Comparison of ENCODE assay signal across 1 cellular context in genomic region chr15:98734472-98735284, GRCh38.
A peak's percentile ranks its signal among the peaks of the same experiment; 100 is the strongest.
TF ChIP-seq lines count a peak whose summit lies in the region.

No MANE protein-coding gene starts in this region.

TF ChIP-seq in H1, 55 proteins besides CTCF, POLR2A, EP300 and RAD21 (continued from another document):
- TF ChIP-seq CHD7 (IDR thresholded peaks at IDR 0.05; ENCODE audit: insufficient replicate concordance, low read length) (no peak), CEBPB (IDR thresholded peaks at IDR 0.05; ENCODE audit: low read depth, low read length) (peak; percentile 37; the same call in 1 of the 2 replicates), RXRA (IDR thresholded peaks at IDR 0.05; ENCODE audit: insufficient read depth, low read depth, low read length) (no peak), YY1 (IDR thresholded peaks at IDR 0.05; ENCODE audit: low read depth, low read length) (no peak)
